Comparison of ENCODE assay signal across 21 cellular contexts in the genomic region with DNA sequence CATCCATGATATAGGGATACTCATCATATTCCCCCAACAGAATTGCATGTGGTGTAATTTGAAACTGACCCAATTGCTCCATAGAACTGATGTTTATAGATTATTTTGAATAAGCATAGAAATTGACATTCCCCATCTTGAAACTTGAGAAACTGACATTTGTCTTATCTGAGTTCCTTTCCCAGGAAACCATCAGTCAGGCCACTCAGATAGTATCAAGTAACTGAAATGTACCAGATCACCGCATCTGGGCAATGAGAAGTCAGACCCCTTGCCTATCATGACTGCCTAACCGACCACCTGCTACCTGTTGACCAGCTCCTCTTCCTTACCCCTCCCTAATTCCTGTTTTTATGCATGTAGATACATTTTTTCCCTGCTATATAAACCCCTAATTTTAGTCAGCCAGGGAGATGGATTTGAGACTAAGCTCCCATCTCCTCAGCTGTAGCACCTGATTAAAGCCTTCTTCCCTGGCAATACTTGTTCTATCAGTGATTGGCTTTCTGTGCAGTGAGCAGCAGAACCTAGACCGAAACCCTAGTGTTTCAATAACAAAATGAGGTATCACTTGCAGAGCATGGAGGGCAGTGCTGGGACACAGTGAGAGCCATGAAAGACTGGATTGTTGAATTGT.
DNase-seq lines count a peak whose midpoint lies in the region; ATAC-seq, FAIRE-seq and TF ChIP-seq lines count a peak whose summit lies in the region.
"Had no signal": no experiment of that assay in that cellular context is flagged by ENCODE, and none has a peak within 500 bp of the region (broad histone marks: within the 10 kb centered on the region; RNA-seq: fewer than 3 reads in every experiment).

No MANE protein-coding gene starts in this region.

- SMC1A ChIA-PET in GM12878 (lab: Charles Lee; ENCODE audit: uncharacterized antibody, unreplicated experiment), result interaction anchor here (0.9 to 1.7 kb wide), 5 partner anchors 9 to 68 kb away, joined by 3 to 9 read pairs (median 3); no protein-coding TSS in a partner anchor

- 85% methylated on average over 3 of the region's 3 CpGs for WGBS in GM12878 (ENCODE audit: insufficient coverage, insufficient replicate concordance, low lambda C conversion rate, missing lambda C conversion rate)
- WGBS in mesenchymal stem cell, result 97% methylated on average over 3 of the region's 3 CpGs

- H3K18ac ChIP-seq in mesenchymal stem cell (ENCODE audit: low read depth in 1 of 2, low read length in 2 of 2), result no peak overlapping the region

- no TSS peak for BruUV-seq in GM12878 (replicated peaks; lab: Mats Ljungman, UMichigan)

- no peak overlapping the region for H2BK15ac ChIP-seq in mesenchymal stem cell (ENCODE audit: low read depth, poor library complexity, severe bottlenecking)

- TF ChIP-seq POLR2A in GM12878 (IDR thresholded peaks at IDR 0.05; ENCODE audit: low read depth, low read length), result no peak

- H2AK5ac ChIP-seq in mesenchymal stem cell (ENCODE audit: low read length, severe bottlenecking), result no peak overlapping the region

- H2AFZ ChIP-seq in GM12878 (ENCODE audit: control insufficient read depth, low read depth, low read length), result no peak overlapping the region
- H2AFZ ChIP-seq in mesenchymal stem cell (ENCODE audit: low read depth, low read length), result no peak overlapping the region
- H2AFZ ChIP-seq: GM23338 had no signal

- CTCF ChIA-PET in HEK293 (lab: Yijun Ruan, JAX), result no interaction called here
- CTCF ChIA-PET in GM12878 (lab: Yijun Ruan, JAX), result interaction anchor here (2.1 kb wide), 1 partner anchor 11 kb away, joined by 6 read pairs; no protein-coding TSS in a partner anchor

- no peak overlapping the region for H4K8ac ChIP-seq in mesenchymal stem cell (ENCODE audit: low read length)

- no peak overlapping the region for H3K14ac ChIP-seq in mesenchymal stem cell (ENCODE audit: low read length in 2 of 2)

- no peak for TF ChIP-seq RAD21 in GM12878 (IDR thresholded peaks at IDR 0.05; ENCODE audit: insufficient read depth, low read depth, low read length)

- FAIRE-seq in GM12878 (lab: Jason Lieb, UNC), result no peak
- FAIRE-seq: A204.1, D721Med, G401.6, H54, HTR-8/SVneo had no signal

- H3K36me3 ChIP-seq in HEK293 (ENCODE audit: control insufficient read depth in 2 of 2, insufficient read depth in 1 of 2, low read length in 2 of 2) (no peaks in the 10 kb centered on the region), GM12878 (ENCODE audit: control insufficient read depth in 2 of 2, insufficient read depth in 2 of 2, low read length in 1 of 2) (peaks cover 2 to 18% of the 10 kb centered on the region in 2 experiments; a peak in 3 of 4 replicates), iPS-20b (ENCODE audit: insufficient read depth, low read depth, low read length) (no peaks in the 10 kb centered on the region), mesenchymal stem cell (ENCODE audit: control insufficient read depth in 1 of 2, insufficient read depth in 2 of 2, low read depth in 1 of 2, low read length in 2 of 2) (no peaks in the 10 kb centered on the region)
- H3K36me3 ChIP-seq: BE2C had no signal

- H3K9me3 ChIP-seq in HEK293 (ENCODE audit: control insufficient read depth, insufficient read depth, low read depth, low read length) (no peaks in the 10 kb centered on the region), GM12878 (replicated peaks; ENCODE audit: control insufficient read depth, insufficient read depth, low read length) (peaks cover 34% of the 10 kb centered on the region), iPS-20b (ENCODE audit: insufficient read depth, low read depth, low read length) (peaks cover 28% of the 10 kb centered on the region), mesenchymal stem cell (ENCODE audit: control insufficient read depth, low read length) (peaks cover 22% of the 10 kb centered on the region)

- H3K27me3 ChIP-seq in GM12878 (replicated peaks in 1 of 2; ENCODE audit: control insufficient read depth in 2 of 2, insufficient read depth in 2 of 2, low read length in 1 of 2) (no peaks in the 10 kb centered on the region), iPS-20b (ENCODE audit: insufficient read depth, low read length) (no peaks in the 10 kb centered on the region), mesenchymal stem cell (ENCODE audit: control insufficient read depth in 1 of 2, insufficient read depth in 1 of 2, low read length in 2 of 2) (no peaks in the 10 kb centered on the region)
- H3K27me3 ChIP-seq: BE2C had no signal

- no peak overlapping the region for H3K9ac ChIP-seq in GM12878 (ENCODE audit: control insufficient read depth, insufficient read depth, low read length)
- H3K9ac ChIP-seq in iPS-20b (ENCODE audit: low read depth, low read length), result no peak overlapping the region
- no peak overlapping the region for H3K9ac ChIP-seq in mesenchymal stem cell (ENCODE audit: low read length)

- H3K4me1 ChIP-seq in HEK293 (ENCODE audit: control insufficient read depth, insufficient read depth, low read length) (no peaks in the 10 kb centered on the region), GM12878 (ENCODE audit: control insufficient read depth, insufficient read depth, low read length) (no peaks in the 10 kb centered on the region), iPS-20b (ENCODE audit: insufficient read depth, low read length) (no peaks in the 10 kb centered on the region), mesenchymal stem cell (ENCODE audit: control insufficient read depth, insufficient read depth, low read depth, low read length) (no peaks in the 10 kb centered on the region)
- H3K4me1 ChIP-seq: BE2C, Caco-2 had no signal

- in situ Hi-C loops in GM12878 (cut with MboI), result no loop called here

- intact Hi-C loops in GM12878 (cut with micrococcal nuclease; ENCODE audit: unreplicated experiment), result no loop called here

- H3K79me1 ChIP-seq in mesenchymal stem cell (replicated peaks; ENCODE audit: low read length, poor library complexity, severe bottlenecking), result no peaks in the 10 kb centered on the region

- no peak for TF ChIP-seq CTCF in HEK293 (tag by site-specific recombination; IDR thresholded peaks at IDR 0.05)
- no peak for TF ChIP-seq CTCF in GM12878 (IDR thresholded peaks at IDR 0.05 in 2 of 3, conservative IDR thresholded peaks at IDR 0.05 in 1 of 3; ENCODE audit: control insufficient read depth in 2 of 3, extremely low read depth in 1 of 3, insufficient read depth in 1 of 3, low read depth in 3 of 3, low read length in 3 of 3)

- H3K4me2 ChIP-seq in GM12878 (ENCODE audit: control insufficient read depth, insufficient read depth), result no peak overlapping the region
- H3K4me2 ChIP-seq in mesenchymal stem cell (ENCODE audit: low read length, poor library complexity, severe bottlenecking), result no peak overlapping the region
- H3K4me2 ChIP-seq: GM23338 had no signal

- no peak overlapping the region for H2BK5ac ChIP-seq in mesenchymal stem cell (ENCODE audit: low read depth, low read length, poor library complexity, severe bottlenecking)

- POLR2A ChIA-PET in HEK293 (lab: Yijun Ruan, JAX) (interaction anchor here (0.9 kb wide), 1 partner anchor 53 kb away, joined by 3 read pairs; no protein-coding TSS in a partner anchor), GM12878 (lab: Charles Lee) (no interaction called here)

- H3K23ac ChIP-seq in mesenchymal stem cell (ENCODE audit: low read length in 2 of 2), result no peak overlapping the region

- H2BK12ac ChIP-seq in mesenchymal stem cell (ENCODE audit: low read length in 2 of 2), result no peak overlapping the region

- TF ChIP-seq EP300 in GM12878 (IDR thresholded peaks at IDR 0.05; ENCODE audit: borderline replicate concordance in 1 of 2, control insufficient read depth in 1 of 2, low read depth in 2 of 2, low read length in 2 of 2), result no peak

- H4K91ac ChIP-seq in mesenchymal stem cell (ENCODE audit: low read length), result no peak overlapping the region

- H3K4me3 ChIP-seq in HEK293 (ENCODE audit: low read depth, low read length) (no peak overlapping the region), GM12878 (no peak overlapping the region), iPS-20b (ENCODE audit: low read length) (peak overlapping the region; percentile 2; the same call in 1 of the 2 replicates), mesenchymal stem cell (ENCODE audit: insufficient read depth in 1 of 2, low read depth in 1 of 2, low read length in 2 of 2) (no peak overlapping the region)
- H3K4me3 ChIP-seq: GM23338 had no signal

- H3K27ac ChIP-seq in HEK293 (ENCODE audit: extremely low read depth, low read depth, low read length) (no peak overlapping the region), GM12878 (ENCODE audit: control insufficient read depth, insufficient read depth) (no peak overlapping the region), iPS-20b (ENCODE audit: low read length) (no peak overlapping the region), mesenchymal stem cell (ENCODE audit: low read length, poor library complexity, severe bottlenecking) (no peak overlapping the region)
- H3K27ac ChIP-seq: C4-2B had no signal

- RAD21 ChIA-PET in GM12878 (lab: Charles Lee; ENCODE audit: unreplicated experiment), result no interaction called here

- DNase-seq in NCI-H748 (lab: John Stamatoyannopoulos, UW; ENCODE audit: unreplicated experiment), result peak; percentile 5
- no peak for DNase-seq in NCI-H748 treated with DMSO at 0.1 percent for 48 hours (lab: John Stamatoyannopoulos, UW)
- no peak for DNase-seq in GM12878 (ENCODE audit: low read depth, low spot score)
- no peak for DNase-seq in mesenchymal stem cell
- DNase-seq in NCI-H187 (lab: John Stamatoyannopoulos, UW), result no peak
- DNase-seq: ACHN; BE2C; Caco-2; CD4-positive, alpha-beta T cell; HCEC 1CT; HFFc6 had no signal

- no peak overlapping the region for H2BK120ac ChIP-seq in mesenchymal stem cell (ENCODE audit: low read depth, low read length)

- no peaks in the 10 kb centered on the region for H3K79me2 ChIP-seq in GM12878 (ENCODE audit: control insufficient read depth, insufficient read depth, low read length)

- no peak overlapping the region for H3K4ac ChIP-seq in mesenchymal stem cell (ENCODE audit: low read depth in 1 of 2, low read length in 2 of 2)

- no peaks in the 10 kb centered on the region for H4K20me1 ChIP-seq in GM12878 (ENCODE audit: control insufficient read depth, insufficient read depth)

- no peak for ATAC-seq in GM12878
- no peak for ATAC-seq in HG03457 (IDR thresholded peaks at IDR 0.05; ENCODE audit: unreplicated experiment)
- ATAC-seq: GM23338 had no signal

TF ChIP-seq in HEK293, 187 proteins besides CTCF, POLR2A, EP300 and RAD21:
- TF ChIP-seq KLF10 (tag by site-specific recombination; IDR thresholded peaks at IDR 0.05) (no peak), SCRT2 (tag by site-specific recombination; IDR thresholded peaks at IDR 0.05) (peak; percentile 21; the same call in 1 of the 2 replicates), SETDB1 (IDR thresholded peaks at IDR 0.05; ENCODE audit: insufficient read length, low read length) (peak; percentile 79)
TF ChIP-seq in HEK293: peak in this region for 2.

TF ChIP-seq in GM12878, 131 proteins besides CTCF, POLR2A, EP300 and RAD21 (continues in another document):
- TF ChIP-seq CBX5 (IDR thresholded peaks at IDR 0.05; ENCODE audit: low read depth), result peak; percentile 73; the same call in 1 of the 2 replicates
